8 cellular contexts compared by ENCODE assay signal in the genomic region with DNA sequence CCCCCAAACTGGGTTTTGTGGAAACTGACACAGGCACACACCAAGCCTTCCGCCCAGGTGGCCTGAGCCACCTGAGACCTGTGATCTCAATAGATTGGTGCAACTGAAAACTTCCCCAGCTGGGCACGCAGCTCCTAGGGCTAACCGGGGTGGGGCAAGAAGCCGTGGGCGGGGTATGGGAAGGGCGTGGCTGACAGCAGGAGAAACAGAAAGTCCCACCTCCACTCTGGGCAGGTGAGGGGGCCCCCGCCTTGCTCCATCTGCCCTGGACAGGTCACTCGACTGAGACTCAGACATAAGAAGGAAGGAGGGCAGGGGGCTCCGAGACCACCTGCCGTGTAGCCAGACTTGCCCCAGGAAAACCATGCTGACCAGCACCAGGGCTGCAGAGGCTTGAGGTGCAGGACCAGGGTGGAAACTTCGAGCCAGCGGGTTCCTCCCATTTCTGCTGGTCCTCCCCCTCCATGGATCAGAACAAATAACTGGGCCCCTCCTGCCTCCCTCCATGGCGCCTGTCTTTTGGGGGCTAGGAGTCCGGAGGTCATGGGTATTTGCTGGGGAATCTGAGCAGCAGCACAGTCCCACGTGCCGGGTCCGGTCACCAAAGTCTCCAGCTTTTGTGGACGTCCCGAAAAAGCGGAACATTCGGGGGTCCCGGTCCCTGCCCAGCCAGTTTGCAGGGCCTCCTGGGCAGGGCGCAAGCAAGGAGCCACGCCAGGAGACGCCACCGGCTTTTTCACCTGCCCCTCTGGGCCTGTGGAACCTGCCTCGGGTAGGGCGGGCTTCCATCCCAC. TPM values are rescaled to one million over a fixed set of nuclear protein-coding genes. Genes with fewer than 3 reads are reported as not detected.
DNase-seq lines count a peak whose midpoint lies in the region; ATAC-seq, FAIRE-seq and TF ChIP-seq lines count a peak whose summit lies in the region.

No MANE protein-coding gene starts in this region.

- TSS peak; percentile 20 for BruUV-seq in endothelial cell of umbilical vein (replicated peaks; lab: Mats Ljungman, UMichigan)

- H3K9ac ChIP-seq in endothelial cell of umbilical vein (replicated peaks; ENCODE audit: extremely low read depth, insufficient read depth, low read length): peak overlapping the region; percentile 21

- DNase-seq in GM06990 (ENCODE audit: extremely low read depth, insufficient read length) (peak; percentile 62), NCI-H2196 (lab: John Stamatoyannopoulos, UW; ENCODE audit: unreplicated experiment) (peak; percentile 88), endothelial cell of umbilical vein (ENCODE audit: low read depth, low spot score) (peak; percentile 14), myocyte (ENCODE audit: low read depth) (peak; percentile 25), mesenteric fat pad (ENCODE audit: low spot score) (no peak)
- peak; percentile 83 for DNase-seq in activated CD8-positive, alpha-beta T cell treated with anti-CD3 and anti-CD28 coated beads, Interleukin-2, amount 10 ng/mL, durations not matched to agents 7 days and 5 days
- peak; percentile 36 to 67 for DNase-seq in stimulated activated naive CD8-positive, alpha-beta T cell treated with anti-CD3 and anti-CD28 coated beads, Interleukin-15, amount 100 ng/mL, for 72 hours

- no peaks in the 10 kb centered on the region for H3K9me3 ChIP-seq in endothelial cell of umbilical vein (replicated peaks; ENCODE audit: control insufficient read depth, insufficient read depth, low read length)

- ATAC-seq in activated CD8-positive, alpha-beta T cell treated with anti-CD3 and anti-CD28 coated beads, Interleukin-2, amount 10 ng/mL, durations not matched to agents 7 days and 5 days: peak; percentile 70
- peak; percentile 80 for ATAC-seq in stimulated activated naive CD8-positive, alpha-beta T cell treated with anti-CD3 and anti-CD28 coated beads, Interleukin-15, amount 100 ng/mL, for 72 hours
- no peak for ATAC-seq in GM19328 (IDR thresholded peaks at IDR 0.05; ENCODE audit: unreplicated experiment)

- H3K4me3 Mint-ChIP-seq in activated CD8-positive, alpha-beta T cell treated with anti-CD3 and anti-CD28 coated beads, Interleukin-2, amount 10 ng/mL, durations not matched to agents 7 days and 5 days: peak overlapping the region; percentile 69
- peak overlapping the region; percentile 72 to 81 for H3K4me3 Mint-ChIP-seq in stimulated activated naive CD8-positive, alpha-beta T cell treated with anti-CD3 and anti-CD28 coated beads, Interleukin-15, amount 100 ng/mL, for 72 hours

- no peaks in the 10 kb centered on the region for H3K9me3 Mint-ChIP-seq in activated CD8-positive, alpha-beta T cell treated with anti-CD3 and anti-CD28 coated beads, Interleukin-2, amount 10 ng/mL, durations not matched to agents 7 days and 5 days (ENCODE audit: insufficient read depth)
- no peaks in the 10 kb centered on the region for H3K9me3 Mint-ChIP-seq in stimulated activated naive CD8-positive, alpha-beta T cell treated with anti-CD3 and anti-CD28 coated beads, Interleukin-15, amount 100 ng/mL, for 72 hours

- H3K9me1 ChIP-seq in endothelial cell of umbilical vein (replicated peaks; ENCODE audit: control insufficient read depth, extremely low read depth, insufficient read depth, low read length): no peaks in the 10 kb centered on the region

- peak overlapping the region; percentile 57 for H3K4me2 ChIP-seq in endothelial cell of umbilical vein (ENCODE audit: insufficient read depth, low read length)

- no peaks in the 10 kb centered on the region for H3K36me3 Mint-ChIP-seq in activated CD8-positive, alpha-beta T cell treated with anti-CD3 and anti-CD28 coated beads, Interleukin-2, amount 10 ng/mL, durations not matched to agents 7 days and 5 days (ENCODE audit: low read depth)

- peak overlapping the region; percentile 48 for H3K27ac Mint-ChIP-seq in activated CD8-positive, alpha-beta T cell treated with anti-CD3 and anti-CD28 coated beads, Interleukin-2, amount 10 ng/mL, durations not matched to agents 7 days and 5 days
- H3K27ac Mint-ChIP-seq in stimulated activated naive CD8-positive, alpha-beta T cell treated with anti-CD3 and anti-CD28 coated beads, Interleukin-15, amount 100 ng/mL, for 72 hours: peak overlapping the region; percentile 2 to 49

- H3K27me3 ChIP-seq in GM06990 (replicated peaks; ENCODE audit: control insufficient read depth, insufficient read depth, low read length): peaks cover 2% of the 10 kb centered on the region
- H3K27me3 ChIP-seq in endothelial cell of umbilical vein (ENCODE audit: control insufficient read depth in 2 of 2, insufficient read depth in 2 of 2, low read length in 2 of 2): no peaks in the 10 kb centered on the region

- H3K27me3 Mint-ChIP-seq in activated CD8-positive, alpha-beta T cell treated with anti-CD3 and anti-CD28 coated beads, Interleukin-2, amount 10 ng/mL, durations not matched to agents 7 days and 5 days (ENCODE audit: low read depth): peaks cover 21% of the 10 kb centered on the region
- H3K27me3 Mint-ChIP-seq in stimulated activated naive CD8-positive, alpha-beta T cell treated with anti-CD3 and anti-CD28 coated beads, Interleukin-15, amount 100 ng/mL, for 72 hours: peaks cover 8% of the 10 kb centered on the region

- TF ChIP-seq CTCF in GM06990 (IDR thresholded peaks at IDR 0.05; ENCODE audit: insufficient read depth, low read length, poor library complexity, severe bottlenecking) (no peak), endothelial cell of umbilical vein (IDR thresholded peaks at IDR 0.05; ENCODE audit: extremely low read depth in 1 of 2, insufficient read depth in 1 of 2, low read depth in 1 of 2, low read length in 2 of 2) (no peak)

- H3K4me3 ChIP-seq in GM06990 (replicated peaks; ENCODE audit: low read depth, low read length) (peak overlapping the region; percentile 29; the same call in 1 of the 2 replicates), endothelial cell of umbilical vein (replicated peaks in 1 of 3; ENCODE audit: insufficient read depth in 1 of 3, low read depth in 1 of 3, low read length in 3 of 3) (peak overlapping the region; percentile 54 to 78 (median 59))

- peaks cover 5% of the 10 kb centered on the region for H4K20me1 ChIP-seq in endothelial cell of umbilical vein (replicated peaks; ENCODE audit: control insufficient read depth, extremely low read depth, insufficient read depth, low read length)

- TF ChIP-seq POLR2A in endothelial cell of umbilical vein (IDR thresholded peaks at IDR 0.05; ENCODE audit: low read depth, low read length): no peak

- no peak overlapping the region for H2AFZ ChIP-seq in endothelial cell of umbilical vein (ENCODE audit: low read depth, low read length)

- POLR2A ChIA-PET in activated CD8-positive, alpha-beta T cell treated with anti-CD3 and anti-CD28 coated beads, Interleukin-2, amount 10 ng/mL, durations not matched to agents 7 days and 5 days (lab: Charles Lee): interaction anchor here (1.1 kb wide), 1 partner anchor 28 kb away, joined by 3 read pairs; no protein-coding TSS in a partner anchor
- POLR2A ChIA-PET in endothelial cell of umbilical vein (lab: Charles Lee): interaction anchor here (0.6 to 1.3 kb wide), 2 partner anchors 10 to 24 kb away, joined by 3 to 4 read pairs; no protein-coding TSS in a partner anchor

- intact Hi-C loops in endothelial cell of umbilical vein (cut with micrococcal nuclease): loop anchor here (1.0 to 2.0 kb wide), 3 partner anchors 47 to 61 kb away; no protein-coding TSS in a partner anchor

- dilution Hi-C loops in endothelial cell of umbilical vein (cut with MboI; ENCODE audit: extremely low pct_ligation_motif_present, low sequenced_read_pairs): no loop called here

- H3K4me1 Mint-ChIP-seq in activated CD8-positive, alpha-beta T cell treated with anti-CD3 and anti-CD28 coated beads, Interleukin-2, amount 10 ng/mL, durations not matched to agents 7 days and 5 days (ENCODE audit: low read depth): peaks cover 17% of the 10 kb centered on the region
- H3K4me1 Mint-ChIP-seq in stimulated activated naive CD8-positive, alpha-beta T cell treated with anti-CD3 and anti-CD28 coated beads, Interleukin-15, amount 100 ng/mL, for 72 hours: peaks cover 21% of the 10 kb centered on the region

- H3K79me2 ChIP-seq in endothelial cell of umbilical vein (ENCODE audit: control insufficient read depth, insufficient read depth, low read length): peaks cover 50% of the 10 kb centered on the region

- H3K4me1 ChIP-seq in endothelial cell of umbilical vein (ENCODE audit: control insufficient read depth, extremely low read depth, insufficient read depth, low read length): peaks cover 13% of the 10 kb centered on the region

- CTCF ChIA-PET in activated CD8-positive, alpha-beta T cell treated with anti-CD3 and anti-CD28 coated beads, Interleukin-2, amount 10 ng/mL, durations not matched to agents 7 days and 5 days (lab: Charles Lee): no interaction called here
- CTCF ChIA-PET in endothelial cell of umbilical vein (lab: Charles Lee): interaction anchor here (1.0 to 2.0 kb wide), 3 partner anchors 10 to 58 kb away, joined by 3 to 16 read pairs (median 10); no protein-coding TSS in a partner anchor

- peak; percentile 76 for FAIRE-seq in endothelial cell of umbilical vein (lab: Jason Lieb, UNC)

- H3K36me3 ChIP-seq in GM06990 (ENCODE audit: control insufficient read depth, insufficient read depth, low read length) (no peaks in the 10 kb centered on the region), endothelial cell of umbilical vein (ENCODE audit: control insufficient read depth in 2 of 2, extremely low read depth in 1 of 2, insufficient read depth in 2 of 2, low read length in 2 of 2) (no peaks in the 10 kb centered on the region)

- no peak overlapping the region for H3K27ac ChIP-seq in endothelial cell of umbilical vein (ENCODE audit: insufficient read depth, low read depth, low read length)

RNA-seq across cellular contexts. Expression of a gene that starts 1.3 kb away (rescaled TPM):
- 1 to 10 TPM; 3.6 to 3.8 TPM for total RNA-seq in activated CD8-positive, alpha-beta T cell treated with anti-CD3 and anti-CD28 coated beads, Interleukin-2, amount 10 ng/mL, durations not matched to agents 7 days and 5 days
- 280 and 318 TPM in 2 replicates for total RNA-seq in endothelial cell of umbilical vein
- polyA plus RNA-seq in endothelial cell of umbilical vein: 115 and 138 TPM in 2 replicates
- 179 and 210 TPM in 2 replicates for polyA plus RNA-seq in endothelial cell of umbilical vein (2011; cell fraction: cytosol; rRNA removed)
- polyA plus RNA-seq in endothelial cell of umbilical vein (2011; cell fraction: nucleus; rRNA removed): 89.1 and 95.1 TPM in 2 replicates
- 330 and 543 TPM in 2 replicates for polyA plus RNA-seq in endothelial cell of umbilical vein (2012)
- polyA minus RNA-seq in endothelial cell of umbilical vein: 124 and 137 TPM in 2 replicates
- 27.8 TPM for polyA minus RNA-seq in endothelial cell of umbilical vein (2011; cell fraction: cytosol; rRNA and poly(A)+ RNA removed)
- 35.3 and 36.4 TPM in 2 replicates for polyA minus RNA-seq in endothelial cell of umbilical vein (2011; cell fraction: nucleus; rRNA and poly(A)+ RNA removed)
- total RNA-seq in myocyte: 197 and 208 TPM in 2 replicates
- polyA plus RNA-seq in myocyte (2012): 598 TPM
- 351 TPM for total RNA-seq in mesenteric fat pad

RNA-seq across cellular contexts. Expression of a gene that starts 20.9 kb away (rescaled TPM):
- under 1 TPM in 1 of 2 experiments, not detected in 1; 0.26 TPM for total RNA-seq in activated CD8-positive, alpha-beta T cell treated with anti-CD3 and anti-CD28 coated beads, Interleukin-2, amount 10 ng/mL, durations not matched to agents 7 days and 5 days
- total RNA-seq in endothelial cell of umbilical vein (3.6 and 8.3 TPM in 2 replicates), myocyte (0.10 and 1.7 TPM in 2 replicates), mesenteric fat pad (6.5 TPM)
- 0.10 and 0.13 TPM in 2 replicates for polyA plus RNA-seq in endothelial cell of umbilical vein
- polyA plus RNA-seq in endothelial cell of umbilical vein (2011; cell fraction: cytosol; rRNA removed): 0.04 and 0.06 TPM in 2 replicates
- 2.2 and 2.6 TPM in 2 replicates for polyA plus RNA-seq in endothelial cell of umbilical vein (2011; cell fraction: nucleus; rRNA removed)
- 0.38 and 0.40 TPM in 2 replicates for polyA plus RNA-seq in endothelial cell of umbilical vein (2012)
- 2.8 and 4.8 TPM in 2 replicates for polyA minus RNA-seq in endothelial cell of umbilical vein
- not detected for polyA minus RNA-seq in endothelial cell of umbilical vein (2011; cell fraction: cytosol; rRNA and poly(A)+ RNA removed)
- polyA minus RNA-seq in endothelial cell of umbilical vein (2011; cell fraction: nucleus; rRNA and poly(A)+ RNA removed): 5.3 and 16.9 TPM in 2 replicates
- 1.3 TPM for polyA plus RNA-seq in myocyte (2012)

RNA-seq across cellular contexts. Expression of a gene that starts 55.9 kb away (rescaled TPM):
- total RNA-seq in activated CD8-positive, alpha-beta T cell treated with anti-CD3 and anti-CD28 coated beads, Interleukin-2, amount 10 ng/mL, durations not matched to agents 7 days and 5 days: 100 to 1,000 TPM; 172 to 181 TPM
- total RNA-seq in endothelial cell of umbilical vein (0.76 and 1.3 TPM in 2 replicates), myocyte (437 and 456 TPM in 2 replicates), mesenteric fat pad (417 TPM)
- polyA plus RNA-seq in endothelial cell of umbilical vein: 0.77 and 1.3 TPM in 2 replicates
- polyA plus RNA-seq in endothelial cell of umbilical vein (2011; cell fraction: cytosol; rRNA removed): 0.41 and 0.48 TPM in 2 replicates
- 2.1 and 2.2 TPM in 2 replicates for polyA plus RNA-seq in endothelial cell of umbilical vein (2011; cell fraction: nucleus; rRNA removed)
- 0.83 and 1.7 TPM in 2 replicates for polyA plus RNA-seq in endothelial cell of umbilical vein (2012)
- polyA minus RNA-seq in endothelial cell of umbilical vein: 0.28 and 1.6 TPM in 2 replicates
- polyA minus RNA-seq in endothelial cell of umbilical vein (2011; cell fraction: cytosol; rRNA and poly(A)+ RNA removed): 171 TPM
- 0.19 and 1.2 TPM in 2 replicates for polyA minus RNA-seq in endothelial cell of umbilical vein (2011; cell fraction: nucleus; rRNA and poly(A)+ RNA removed)
- 442 TPM for polyA plus RNA-seq in myocyte (2012)

Comparison
In these comparisons a context has a peak if more than half of its experiments do, and no peak if none do; other contexts are left out.
1. RNA of a gene that starts 1.3 kb away (total RNA-seq): 351 TPM in mesenteric fat pad (single experiment), 280 to 318 TPM in endothelial cell of umbilical vein and 197 to 208 TPM in myocyte; 3.6 to 3.8 TPM in activated CD8-positive, alpha-beta T cell treated with anti-CD3 and anti-CD28 coated beads, Interleukin-2, amount 10 ng/mL, durations not matched to agents 7 days and 5 days; every median in the first group is over 10 times any median in the second.
2. RNA of a gene that starts 55.9 kb away (total RNA-seq): 437 to 456 TPM in myocyte, 417 TPM in mesenteric fat pad (single experiment) and 172 to 181 TPM in activated CD8-positive, alpha-beta T cell treated with anti-CD3 and anti-CD28 coated beads, Interleukin-2, amount 10 ng/mL, durations not matched to agents 7 days and 5 days; 0.76 to 1.3 TPM in endothelial cell of umbilical vein; every median in the first group is over 10 times any median in the second.